ENCODE assay signal across 8 cellular contexts in the genomic region with DNA sequence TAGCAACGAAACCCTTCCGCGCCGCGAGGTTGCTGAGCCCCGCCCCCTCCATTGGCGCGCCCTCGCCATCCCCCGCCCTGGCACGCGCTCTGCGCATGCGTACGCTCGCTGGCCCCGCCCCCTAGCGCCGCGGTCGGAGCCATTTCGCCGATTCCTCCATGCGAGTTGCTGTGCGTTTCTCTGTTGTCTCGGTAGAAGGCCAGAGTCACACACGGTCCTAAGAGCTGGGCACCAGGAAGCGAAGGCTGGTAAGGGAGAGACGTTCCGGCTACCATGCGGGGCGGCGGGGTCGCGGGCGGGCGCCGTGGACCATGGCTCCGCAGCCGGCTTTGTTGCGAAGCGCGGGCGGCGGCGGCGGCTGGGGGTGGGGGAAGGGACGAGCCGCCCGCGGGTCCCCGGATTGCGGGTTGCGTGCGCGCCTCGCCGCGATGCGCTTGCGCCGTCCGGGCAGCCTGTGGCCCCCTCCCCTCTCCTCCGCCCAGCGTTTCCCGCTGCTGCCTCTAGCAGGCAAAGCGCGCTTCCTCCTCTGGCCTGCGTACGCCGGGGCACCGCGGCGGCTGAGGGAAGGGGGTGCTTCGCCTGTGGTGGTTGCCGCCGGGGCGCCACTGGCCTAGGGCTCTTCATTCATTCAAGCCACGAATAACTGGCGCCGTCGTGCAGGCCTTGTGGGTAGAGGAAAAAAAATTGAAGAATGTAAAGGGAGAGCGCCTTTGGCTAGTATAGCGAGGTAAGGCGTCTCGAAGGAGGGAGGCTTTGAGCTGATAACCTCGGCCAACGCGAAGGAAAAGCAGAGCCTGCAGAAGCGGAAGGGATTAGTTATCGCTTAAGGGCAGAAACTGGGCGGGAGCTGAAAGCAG. TPM values are rescaled to one million over a fixed set of nuclear protein-coding genes. Genes with fewer than 3 reads are reported as not detected.
DNase-seq lines count a peak whose midpoint lies in the region; TF ChIP-seq lines count a peak whose summit lies in the region.

Gene DHX9, plus strand, starts transcription at position 139 of the 857 bp plus-strand sequence. CDS start 3,220 bp downstream, outside the sequence.

- peak within 1 kb of the TSS; percentile 81 for H3K27ac Mint-ChIP-seq in neural progenitor cell

- no peaks in the 10 kb centered on the region for H3K9me2 ChIP-seq in MM.1S (replicated peaks; ENCODE audit: insufficient read depth, low read length)

- H3K79me2 ChIP-seq in MM.1S (ENCODE audit: low read length) (peaks cover 49% of the 10 kb centered on the region), neural progenitor cell (ENCODE audit: low read depth) (peaks cover 53% of the 10 kb centered on the region)

- H3K9me3 ChIP-seq in MM.1S (replicated peaks; ENCODE audit: insufficient read depth, low read length) (no peaks in the 10 kb centered on the region), neural progenitor cell (ENCODE audit: low read depth) (no peaks in the 10 kb centered on the region)

- H4K20me1 ChIP-seq in MM.1S (ENCODE audit: insufficient read depth, low read length), result peaks cover 44% of the 10 kb centered on the region
- H4K20me1 ChIP-seq in neural progenitor cell (ENCODE audit: low read depth), result peaks cover 49% of the 10 kb centered on the region

- no peaks in the 10 kb centered on the region for H3K27me3 ChIP-seq in MM.1S (replicated peaks; ENCODE audit: insufficient read depth, low read length)
- H3K27me3 ChIP-seq in neural progenitor cell, result no peaks in the 10 kb centered on the region

- H2AFZ ChIP-seq in MM.1S (ENCODE audit: low read length) (peak within 1 kb of the TSS; percentile 97), neural progenitor cell (replicated peaks) (peak within 1 kb of the TSS; percentile 77)

- peak; percentile 28 for TF ChIP-seq CTCF in MM.1S (IDR thresholded peaks at IDR 0.05; ENCODE audit: low read length)
- TF ChIP-seq CTCF in foreskin fibroblast (IDR thresholded peaks at IDR 0.05; ENCODE audit: low read depth, low read length), result no peak
- TF ChIP-seq CTCF in neural progenitor cell (IDR thresholded peaks at IDR 0.05), result peak; percentile 35

- peaks cover 38% of the 10 kb centered on the region for H3K4me1 Mint-ChIP-seq in neural progenitor cell

- H3F3A ChIP-seq in MM.1S (ENCODE audit: insufficient read depth, low read length), result peaks cover 21% of the 10 kb centered on the region
- peaks cover 14% of the 10 kb centered on the region for H3F3A ChIP-seq in neural progenitor cell (ENCODE audit: low read depth)

- H3K9ac ChIP-seq in MM.1S (ENCODE audit: low read length) (peak within 1 kb of the TSS; percentile 92), neural progenitor cell (peak within 1 kb of the TSS; percentile 97)

- peaks cover 8% of the 10 kb centered on the region for H3K27me3 Mint-ChIP-seq in neural progenitor cell (ENCODE audit: insufficient read depth, low read depth)

- peaks cover 33% of the 10 kb centered on the region for H3K36me3 Mint-ChIP-seq in neural progenitor cell

- peak within 1 kb of the TSS; percentile 85 for H3K27ac ChIP-seq in MM.1S (ENCODE audit: low read length)
- peak within 1 kb of the TSS; percentile 98 for H3K27ac ChIP-seq in neural progenitor cell

- H3K4me2 ChIP-seq in MM.1S (ENCODE audit: low read depth, low read length), result peak within 1 kb of the TSS; percentile 98
- peak within 1 kb of the TSS; percentile 94 for H3K4me2 ChIP-seq in neural progenitor cell

- H3K36me3 ChIP-seq in MM.1S (replicated peaks; ENCODE audit: insufficient read depth, low read length) (peaks cover 19% of the 10 kb centered on the region), neural progenitor cell (peaks cover 15% of the 10 kb centered on the region)

- H3K4me3 ChIP-seq in MM.1S (ENCODE audit: low read length) (peak within 1 kb of the TSS; percentile 92), foreskin fibroblast (ENCODE audit: low read depth in 1 of 2, low read length in 2 of 2) (peak within 1 kb of the TSS; percentile 61 to 94), neural progenitor cell (peak within 1 kb of the TSS; percentile 75)

- peak within 1 kb of the TSS; percentile 95 for H3K4me3 Mint-ChIP-seq in neural progenitor cell

- DNase-seq in GDM1 (lab: John Stamatoyannopoulos, UW) (peak; percentile 90), HCEC 1CT (peak; percentile 83), MM.1S (peak; percentile 95), SIG-M5 (lab: John Stamatoyannopoulos, UW) (peak; percentile 65), activated gamma-delta T cell treated with Interleukin-2 at 50 U/mL for 16 hours (peak; percentile 96), foreskin fibroblast (peak; percentile 82 to 95), neural progenitor cell (ENCODE audit: low spot score) (peak; percentile 97), stromal cell of bone marrow (ENCODE audit: low read depth) (peak; percentile 68)

- no peaks in the 10 kb centered on the region for H3K9me3 Mint-ChIP-seq in neural progenitor cell

- H3K4me1 ChIP-seq in MM.1S (ENCODE audit: low read length), result peaks cover 5% of the 10 kb centered on the region
- H3K4me1 ChIP-seq in neural progenitor cell, result peaks cover 24% of the 10 kb centered on the region

RNA-seq across cellular contexts. Expression of gene DHX9, which starts in this region (rescaled TPM):
- total RNA-seq in neural progenitor cell (ENCODE audit: low replicate concordance), result 257 and 400 TPM in 2 replicates

Comparison
In these comparisons a context has a peak if more than half of its experiments do, and no peak if none do; other contexts are left out.
1. Peak in every context shown above with its lines: DNase-seq, H3K4me3 ChIP-seq and H3K27ac ChIP-seq.